ENCODE assay signal across 9 cellular contexts in genomic region chr18:22347624-22348511, GRCh38.
A peak's percentile ranks its signal among the peaks of the same experiment; 100 is the strongest.
DNase-seq lines count a peak whose midpoint lies in the region; ATAC-seq and TF ChIP-seq lines count a peak whose summit lies in the region.
"Had no signal": no experiment of that assay in that cellular context is flagged by ENCODE, and none has a peak within 500 bp of the region (broad histone marks: within the 10 kb centered on the region; RNA-seq: fewer than 3 reads in every experiment).

No MANE protein-coding gene starts in this region.

- H3K27me3 ChIP-seq in brain microvascular endothelial cell (replicated peaks) (no peaks in the 10 kb centered on the region), right lobe of liver (no peaks in the 10 kb centered on the region), thymus (ENCODE audit: control insufficient read depth, insufficient read depth) (peaks cover 35% of the 10 kb centered on the region)

- in situ Hi-C loops in brain microvascular endothelial cell (cut with HindIII; ENCODE audit: low pct_ligation_motif_present, low sequenced_read_pairs), result no loop called here

- no peaks in the 10 kb centered on the region for H3K9me3 Mint-ChIP-seq in activated CD4-positive, alpha-beta T cell treated with anti-CD3 and anti-CD28 coated beads for 36 hours (ENCODE audit: low read depth)

- H3K36me3 Mint-ChIP-seq in activated CD4-positive, alpha-beta T cell treated with anti-CD3 and anti-CD28 coated beads for 36 hours (ENCODE audit: low read depth), result no peaks in the 10 kb centered on the region

- DNase-seq in activated CD4-positive, alpha-beta T cell treated with anti-CD3 and anti-CD28 coated beads for 36 hours, result peak; percentile 15
- no peak for DNase-seq in activated CD4-positive, alpha-beta T cell treated with anti-CD3 and anti-CD28 coated beads for 4 hours
- DNase-seq in brain microvascular endothelial cell (peak; percentile 15), right lobe of liver (peak in 2 of 3 donors; percentile 43 to 61)
- no peak for DNase-seq in activated effector memory CD4-positive, alpha-beta T cell treated with Interleukin-2 at 50 U/mL for 16 hours
- DNase-seq in stimulated activated CD4-positive, alpha-beta T cell treated with anti-CD3 and anti-CD28 coated beads, Interleukin-2, amount 100 ng/mL, for 48 hours, result no peak

- 2% methylated on average over 18 of the region's 25 CpGs for WGBS in right lobe of liver (ENCODE audit: insufficient coverage, low coverage, low lambda C conversion rate, missing lambda C conversion rate)
- WGBS in thymus, result 9% methylated on average over 25 of the region's 25 CpGs

- peak overlapping the region; percentile 52 for H3K4me3 Mint-ChIP-seq in activated CD4-positive, alpha-beta T cell treated with anti-CD3 and anti-CD28 coated beads for 36 hours

- ATAC-seq in activated CD4-positive, alpha-beta T cell treated with anti-CD3 and anti-CD28 coated beads for 36 hours, result peak; percentile 33
- ATAC-seq in right lobe of liver (peak; percentile 2 to 26 (median 20)), HG03457 (IDR thresholded peaks at IDR 0.05; ENCODE audit: unreplicated experiment) (no peak)

- H3K27ac ChIP-seq in brain microvascular endothelial cell (peak overlapping the region; percentile 91), right lobe of liver (peak overlapping the region; percentile 77 to 96 (median 93)), thymus (ENCODE audit: low read depth) (no peak overlapping the region)

- no peak overlapping the region for H3K27ac Mint-ChIP-seq in activated CD4-positive, alpha-beta T cell treated with anti-CD3 and anti-CD28 coated beads for 36 hours

- TF ChIP-seq CTCF in brain microvascular endothelial cell (IDR thresholded peaks at IDR 0.05; ENCODE audit: low read depth, low read length, missing control alignments) (no peak), right lobe of liver (IDR thresholded peaks at IDR 0.05) (no peak)

- no peaks in the 10 kb centered on the region for H3K36me3 ChIP-seq in brain microvascular endothelial cell (replicated peaks)
- no peaks in the 10 kb centered on the region for H3K36me3 ChIP-seq in right lobe of liver
- H3K36me3 ChIP-seq in thymus (ENCODE audit: control insufficient read depth, insufficient read depth), result no peaks in the 10 kb centered on the region
- H3K36me3 ChIP-seq: BLaER1 treated with 17β-estradiol and CSF1 and Interleukin-3, amounts not matched to agents 10 nM and 100 nM had no signal

- H3K9me3 ChIP-seq in right lobe of liver, result no peaks in the 10 kb centered on the region
- H3K9me3 ChIP-seq in thymus (ENCODE audit: control insufficient read depth), result peaks cover 1% of the 10 kb centered on the region

- H3K4me1 ChIP-seq in right lobe of liver (peaks cover 0 to 27% (median 11%) of the 10 kb centered on the region in 4 donors), thymus (ENCODE audit: control insufficient read depth, insufficient read depth, low read length) (no peaks in the 10 kb centered on the region)

- POLR2A ChIA-PET in activated CD4-positive, alpha-beta T cell treated with anti-CD3 and anti-CD28 coated beads for 36 hours (lab: Charles Lee), result no interaction called here

- H3K4me3 ChIP-seq in brain microvascular endothelial cell (ENCODE audit: low read depth, low read length) (peak overlapping the region; percentile 59), right lobe of liver (peak overlapping the region; percentile 26 to 58 (median 57)), thymus (ENCODE audit: low read length) (peak overlapping the region; percentile 8)

- peaks cover 6% of the 10 kb centered on the region for H3K4me1 Mint-ChIP-seq in activated CD4-positive, alpha-beta T cell treated with anti-CD3 and anti-CD28 coated beads for 36 hours

- TF ChIP-seq POLR2A in right lobe of liver (IDR thresholded peaks at IDR 0.05), result no peak

- CTCF ChIA-PET in activated CD4-positive, alpha-beta T cell treated with anti-CD3 and anti-CD28 coated beads for 36 hours (lab: Charles Lee), result no interaction called here

- H3K27me3 Mint-ChIP-seq in activated CD4-positive, alpha-beta T cell treated with anti-CD3 and anti-CD28 coated beads for 36 hours, result peaks cover 38% of the 10 kb centered on the region

- intact Hi-C loops in activated CD4-positive, alpha-beta T cell treated with anti-CD3 and anti-CD28 coated beads for 36 hours (cut with DNase I, micrococcal nuclease), result loop anchor here (2.0 to 10.0 kb wide), 2 partner anchors 173 to 181 kb away; no protein-coding TSS in a partner anchor
- intact Hi-C loops in right lobe of liver (cut with DNase I), result loop anchor here in 1 of 2 donors (10.0 kb wide), 2 partner anchors 77 to 173 kb away; no protein-coding TSS in a partner anchor

Comparison
In these comparisons a context has a peak if more than half of its experiments do, and no peak if none do; other contexts are left out.
1. DNase-seq: peak in activated CD4-positive, alpha-beta T cell treated with anti-CD3 and anti-CD28 coated beads for 36 hours (single experiment), brain microvascular endothelial cell (single experiment) and right lobe of liver (2 of 3); none in activated CD4-positive, alpha-beta T cell treated with anti-CD3 and anti-CD28 coated beads for 4 hours (0 of 2), activated effector memory CD4-positive, alpha-beta T cell treated with Interleukin-2 at 50 U/mL for 16 hours (single experiment) and stimulated activated CD4-positive, alpha-beta T cell treated with anti-CD3 and anti-CD28 coated beads, Interleukin-2, amount 100 ng/mL, for 48 hours (0 of 2).
2. H3K4me3 ChIP-seq: peak in every context shown above with its lines; median percentile 59 in brain microvascular endothelial cell; 57 in right lobe of liver; 8 in thymus.